ENCODE assay signal across 12 cellular contexts in genomic region chr1:202017385-202018225, GRCh38. TPM values are rescaled to one million over a fixed set of nuclear protein-coding genes. Genes with fewer than 3 reads are reported as not detected.
DNase-seq lines count a peak whose midpoint lies in the region; ATAC-seq, FAIRE-seq and TF ChIP-seq lines count a peak whose summit lies in the region.
"Had no signal": no experiment of that assay in that cellular context is flagged by ENCODE, and none has a peak within 500 bp of the region (broad histone marks: within the 10 kb centered on the region; RNA-seq: fewer than 3 reads in every experiment).

No MANE protein-coding gene starts in this region.

- H3K27me3 ChIP-seq in small intestine (ENCODE audit: control insufficient read depth in 2 of 2, insufficient read depth in 2 of 2, low read length in 2 of 2) = no peaks in the 10 kb centered on the region

- no peak overlapping the region for H3K9ac ChIP-seq in kidney (ENCODE audit: low read length in 2 of 2)

- FAIRE-seq in kidney (lab: Jason Lieb, UNC) = no peak
- no peak for FAIRE-seq in small intestine (lab: Jason Lieb, UNC)

- peak overlapping the region; percentile 12 to 88 for H3K27ac ChIP-seq in kidney (ENCODE audit: low read depth in 2 of 2, low read length in 2 of 2)
- H3K27ac ChIP-seq in small intestine (ENCODE audit: low read depth in 1 of 2, low read length in 1 of 2) = peak overlapping the region; percentile 90 to 94

- WGBS in small intestine, 3 donors = 23 to 60% (median 35%) methylated on average over 24 of the region's 24 CpGs

- H3K4me1 ChIP-seq in kidney (ENCODE audit: control insufficient read depth in 1 of 2, insufficient read depth in 1 of 2, low read depth in 1 of 2, low read length in 2 of 2) (peaks cover 5 to 18% of the 10 kb centered on the region in 2 donors), small intestine (ENCODE audit: control insufficient read depth in 2 of 2, insufficient read depth in 1 of 2, low read depth in 1 of 2, low read length in 1 of 2) (peaks cover 2% of the 10 kb centered on the region in 2 donors)

- intact Hi-C loops in kidney (cut with DNase I) = no loop called here

- ATAC-seq in omental fat pad (ENCODE audit: low FRiP score) (no peak), HG02884 (IDR thresholded peaks at IDR 0.05; ENCODE audit: unreplicated experiment) (no peak)
- ATAC-seq: stimulated activated memory B cell treated with anti-CD40 and anti-IgM and Interleukin-4, amounts not matched to agents 10 μg/mL and 1 μg/mL and 100 μg/mL, for 72 hours had no signal

- H3K9me3 ChIP-seq in kidney (ENCODE audit: control insufficient read depth in 1 of 2, low read length in 2 of 2) = no peaks in the 10 kb centered on the region
- no peaks in the 10 kb centered on the region for H3K9me3 ChIP-seq in small intestine (ENCODE audit: control insufficient read depth, low read depth)

- TF ChIP-seq CTCF in kidney (IDR thresholded peaks at IDR 0.05; ENCODE audit: borderline replicate concordance, extremely low read depth, insufficient read depth) (no peak), omental fat pad (IDR thresholded peaks at IDR 0.05) (no peak)

- H3K4me3 ChIP-seq in kidney (ENCODE audit: low read length in 2 of 2) (no peak overlapping the region), small intestine (ENCODE audit: low read depth in 1 of 2, low read length in 2 of 2) (peak overlapping the region in 1 of 2 donors; percentile 10)

- H3K36me3 ChIP-seq in kidney (ENCODE audit: control insufficient read depth in 1 of 2, insufficient read depth in 2 of 2, low read length in 2 of 2) (peaks cover 7 to 20% of the 10 kb centered on the region in 2 donors), small intestine (ENCODE audit: control insufficient read depth in 2 of 2, insufficient read depth in 2 of 2, low read length in 2 of 2) (peaks cover 0 to 13% of the 10 kb centered on the region in 2 donors)

- DNase-seq in NCI-H2081 (lab: John Stamatoyannopoulos, UW) (peak; percentile 42 to 77), NCI-H2081 treated with DMSO at 0.1 percent for 48 hours (lab: John Stamatoyannopoulos, UW) (no peak), NCI-H510A treated with DMSO at 0.1 percent for 48 hours (lab: John Stamatoyannopoulos, UW) (peak; percentile 63), kidney (peak; percentile 64), small intestine (peak; percentile 96), NCI-H226 (no peak), omental fat pad (ENCODE audit: low spot score) (no peak)
- DNase-seq: activated CD4-positive, alpha-beta T cell treated with anti-CD3 and anti-CD28 coated beads for 48 hours; central memory CD4-positive, alpha-beta T cell; SW 1271 had no signal

RNA-seq across cellular contexts. Expression of gene ELF3, which starts 7.2 kb away (rescaled TPM):
- total RNA-seq in kidney (400 TPM), omental fat pad (10 to 100 TPM in 1 of 4 donors, 1 to 10 TPM in 1, under 1 TPM in 2; 0.47 to 23.0 (median 1.8) TPM)
- polyA plus RNA-seq in kidney (ENCODE audit: insufficient read depth, low read depth, low replicate concordance) (81.8 TPM), small intestine (100 to 1,000 TPM; 261 to 487 (median 395) TPM)

RNA-seq across cellular contexts. Expression of gene RNPEP, which starts 35.2 kb away (rescaled TPM):
- total RNA-seq in kidney (54.6 TPM), omental fat pad (10 to 100 TPM; 37.2 to 77.6 (median 45.8) TPM)
- polyA plus RNA-seq in kidney (ENCODE audit: insufficient read depth, low read depth, low replicate concordance) (48.7 TPM), small intestine (100 to 1,000 TPM in 2 of 3 donors, 10 to 100 TPM in 1; 69.7 to 183 (median 111) TPM)

Comparison
In these comparisons a context has a peak if more than half of its experiments do, and no peak if none do; other contexts are left out.
1. DNase-seq: peak in NCI-H2081 (2 of 2), NCI-H510A treated with DMSO at 0.1 percent for 48 hours (single experiment), kidney (single experiment) and small intestine (single experiment); none in NCI-H2081 treated with DMSO at 0.1 percent for 48 hours (single experiment), NCI-H226 (single experiment) and omental fat pad (single experiment).
2. RNA of gene ELF3, which starts 7.2 kb away (total RNA-seq): 400 TPM in kidney (single experiment); 0.47 to 23.0 TPM in omental fat pad; every median in the first group is over 10 times any median in the second.